ENCODE assay signal across 14 cellular contexts in genomic region chr16:56211471-56211944, GRCh38. TPM values are rescaled to one million over a fixed set of nuclear protein-coding genes. Genes with fewer than 3 reads are reported as not detected.
DNase-seq lines count a peak whose midpoint lies in the region; ATAC-seq, FAIRE-seq and TF ChIP-seq lines count a peak whose summit lies in the region.
"Had no signal": no experiment of that assay in that cellular context is flagged by ENCODE, and none has a peak within 500 bp of the region (broad histone marks: within the 10 kb centered on the region; RNA-seq: fewer than 3 reads in every experiment).

No MANE protein-coding gene starts in this region.

- H2AFZ ChIP-seq in HepG2 (ENCODE audit: low read length) = no peak overlapping the region

- peaks cover 6% of the 10 kb centered on the region for H3K27me3 Mint-ChIP-seq in nephron (ENCODE audit: low read depth)

- TF ChIP-seq CTCF in liver (IDR thresholded peaks at IDR 0.05; ENCODE audit: low read depth, low read length, missing input control) (no peak), HepG2 (CRISPR knock-in tag; IDR thresholded peaks at IDR 0.05) (no peak), gastroesophageal sphincter (IDR thresholded peaks at IDR 0.05) (no peak), nephron (IDR thresholded peaks at IDR 0.05; ENCODE audit: unreplicated experiment in 3 of 3) (no peak)

- H3K4me1 Mint-ChIP-seq in nephron = peaks cover 12% of the 10 kb centered on the region

- FAIRE-seq in HepG2 (lab: Jason Lieb, UNC) = no peak
- FAIRE-seq in GM12892 (lab: Jason Lieb, UNC) = no peak
- FAIRE-seq: RCC 7860 had no signal

- intact Hi-C loops in HepG2 (cut with micrococcal nuclease; ENCODE audit: unreplicated experiment) (no loop called here), aorta (cut with DNase I) (no loop called here)

- no peaks in the 10 kb centered on the region for H3K9me3 ChIP-seq in liver (ENCODE audit: control insufficient read depth in 4 of 4, low read length in 3 of 4)
- no peaks in the 10 kb centered on the region for H3K9me3 ChIP-seq in HepG2 (ENCODE audit: low read length)
- no peaks in the 10 kb centered on the region for H3K9me3 ChIP-seq in gastroesophageal sphincter
- peaks cover 2% of the 10 kb centered on the region for H3K9me3 ChIP-seq in aorta (ENCODE audit: control insufficient read depth, low read length)
- H3K9me3 ChIP-seq: tibial nerve had no signal

- H3K4me1 ChIP-seq in liver (ENCODE audit: control insufficient read depth in 4 of 4, insufficient read depth in 4 of 4, low read length in 3 of 4) (peaks cover 0 to 12% (median 8%) of the 10 kb centered on the region in 4 donors), HepG2 (ENCODE audit: insufficient read depth, low read length) (no peaks in the 10 kb centered on the region), gastroesophageal sphincter (peaks cover 0 to 22% (median 2%) of the 10 kb centered on the region in 3 donors), aorta (ENCODE audit: control insufficient read depth in 1 of 2, insufficient read depth in 2 of 2, low read length in 2 of 2) (no peaks in the 10 kb centered on the region)

- CTCF ChIA-PET in HepG2 (lab: Yijun Ruan, JAX; ENCODE audit: low intra/inter-chr PET ratio, low total read pairs) = no interaction called here

- WGBS in liver = 67% methylated on average over 7 of the region's 7 CpGs
- 58% methylated on average over 7 of the region's 7 CpGs for WGBS in HepG2 (ENCODE audit: low lambda C conversion rate)
- WGBS in gastroesophageal sphincter (ENCODE audit: low coverage in 1 of 2), 2 donors = no CpG with 5 or more reads among the region's 7 CpGs
- WGBS in aorta, 2 donors = 35 to 36% methylated on average over 7 of the region's 7 CpGs

- H3K27me3 ChIP-seq in liver (ENCODE audit: control insufficient read depth in 4 of 4, insufficient read depth in 4 of 4, low read length in 3 of 4) (no peaks in the 10 kb centered on the region), HepG2 (ENCODE audit: control insufficient read depth in 1 of 2, insufficient read depth in 2 of 2, low read length in 2 of 2) (peaks cover 0 to 15% of the 10 kb centered on the region in 2 experiments; a peak in 1 of 5 replicates), gastroesophageal sphincter (no peaks in the 10 kb centered on the region), aorta (ENCODE audit: control insufficient read depth in 1 of 2, insufficient read depth in 2 of 2, low read length in 1 of 2) (peaks cover 0 to 1% of the 10 kb centered on the region in 2 donors)
- H3K27me3 ChIP-seq: tibial nerve had no signal

- H3K36me3 Mint-ChIP-seq in nephron (ENCODE audit: low read depth) = no peaks in the 10 kb centered on the region

- no peaks in the 10 kb centered on the region for H4K20me1 ChIP-seq in HepG2 (ENCODE audit: insufficient read depth, low read length)

- H3K9me3 Mint-ChIP-seq in nephron = peaks cover 5% of the 10 kb centered on the region
- H3K9me3 Mint-ChIP-seq: activated CD4-positive, alpha-beta T cell treated with anti-CD3 and anti-CD28 coated beads, Interleukin-2, amount 10 ng/mL, durations not matched to agents 7 days and 5 days had no signal

- DNase-seq in HepG2 (ENCODE audit: low spot score) = no peak
- DNase-seq in aorta = peak in 1 of 2 donors; percentile 51
- DNase-seq in GM12892 (ENCODE audit: insufficient read length) = no peak
- DNase-seq in activated naive CD4-positive, alpha-beta T cell treated with Interleukin-2 at 50 U/mL for 16 hours = no peak
- DNase-seq: ACHN; activated CD4-positive, alpha-beta T cell treated with anti-CD3 and anti-CD28 coated beads, Interleukin-2, amount 10 ng/mL, durations not matched to agents 7 days and 5 days; effector CD4-positive, alpha-beta T cell; NCI-H1417 had no signal

- H3K4me3 ChIP-seq in liver (ENCODE audit: low read depth in 1 of 3, low read length in 3 of 3) (no peak overlapping the region), HepG2 (replicated peaks in 1 of 3; ENCODE audit: insufficient read depth in 1 of 3, low read depth in 2 of 3, low read length in 3 of 3) (no peak overlapping the region), gastroesophageal sphincter (no peak overlapping the region), aorta (ENCODE audit: low read length in 2 of 2) (no peak overlapping the region)
- H3K4me3 ChIP-seq: tibial nerve had no signal

- H3K36me3 ChIP-seq in liver (ENCODE audit: control insufficient read depth in 4 of 4, insufficient read depth in 3 of 4, low read depth in 1 of 4, low read length in 3 of 4) = no peaks in the 10 kb centered on the region
- H3K36me3 ChIP-seq in HepG2 (replicated peaks in 1 of 2; ENCODE audit: control insufficient read depth in 1 of 2, insufficient read depth in 2 of 2, low read length in 2 of 2) = no peaks in the 10 kb centered on the region
- H3K36me3 ChIP-seq in gastroesophageal sphincter = no peaks in the 10 kb centered on the region
- H3K36me3 ChIP-seq in aorta (ENCODE audit: control insufficient read depth in 1 of 2, insufficient read depth in 2 of 2, low read length in 1 of 2) = no peaks in the 10 kb centered on the region
- H3K36me3 ChIP-seq: tibial nerve had no signal

- no TSS peak for BruUV-seq in HepG2 (replicated peaks; lab: Mats Ljungman, UMichigan)

- TF ChIP-seq RAD21 in liver (IDR thresholded peaks at IDR 0.05) (no peak), HepG2 (CRISPR knock-in tag; IDR thresholded peaks at IDR 0.05) (no peak)

- in situ Hi-C loops in HepG2 (cut with HindIII; ENCODE audit: extremely low pct_ligation_motif_present, low pct_unique_long_range_greater_than_20kb) = no loop called here

- H3K9ac ChIP-seq in liver (ENCODE audit: low read depth in 1 of 2, low read length in 2 of 2) (no peak overlapping the region), HepG2 (ENCODE audit: insufficient read depth, low read depth, low read length) (no peak overlapping the region)

- no peak for TF ChIP-seq POLR2A in HepG2 (IDR thresholded peaks at IDR 0.05; ENCODE audit: insufficient read depth in 1 of 2, low read depth in 2 of 2, low read length in 2 of 2)
- TF ChIP-seq POLR2A in gastroesophageal sphincter (IDR thresholded peaks at IDR 0.05) = no peak
- TF ChIP-seq POLR2A in GM12892 (IDR thresholded peaks at IDR 0.05; ENCODE audit: low read depth, low read length) = no peak

- no peak overlapping the region for H3K4me2 ChIP-seq in HepG2 (ENCODE audit: low read depth, low read length)

- peak overlapping the region; percentile 71 to 93 (median 81) for H3K27ac Mint-ChIP-seq in nephron
- H3K27ac Mint-ChIP-seq: activated CD4-positive, alpha-beta T cell treated with anti-CD3 and anti-CD28 coated beads, Interleukin-2, amount 10 ng/mL, durations not matched to agents 7 days and 5 days had no signal

- TF ChIP-seq EP300 in HepG2 (IDR thresholded peaks at IDR 0.05; ENCODE audit: low read depth in 2 of 2, low read length in 2 of 2) (no peak), HepG2 (CRISPR knock-in tag; IDR thresholded peaks at IDR 0.05; ENCODE audit: borderline replicate concordance) (no peak), gastroesophageal sphincter (IDR thresholded peaks at IDR 0.05) (no peak)

- peak overlapping the region in 2 of 3 experiments; percentile 15 to 29 for H3K4me3 Mint-ChIP-seq in nephron
- H3K4me3 Mint-ChIP-seq: activated CD4-positive, alpha-beta T cell treated with anti-CD3 and anti-CD28 coated beads, Interleukin-2, amount 10 ng/mL, durations not matched to agents 7 days and 5 days had no signal

- POLR2A ChIA-PET in HepG2 (lab: Yijun Ruan, JAX) = no interaction called here

- no peak for ATAC-seq in HepG2
- ATAC-seq in gastroesophageal sphincter = peak; percentile 41
- peak; percentile 68 for ATAC-seq in aorta (ENCODE audit: low FRiP score)
- no peak for ATAC-seq in HG03565 (IDR thresholded peaks at IDR 0.05; ENCODE audit: unreplicated experiment)

- no peaks in the 10 kb centered on the region for H3K79me2 ChIP-seq in HepG2 (ENCODE audit: insufficient read depth, low read length)

- H3K27ac ChIP-seq in liver (ENCODE audit: low read depth in 1 of 2, low read length in 2 of 2) (peak overlapping the region in 1 of 2 donors; percentile 17), HepG2 (ENCODE audit: extremely low read length, insufficient read depth, low read length) (no peak overlapping the region), gastroesophageal sphincter (peak overlapping the region in 1 of 4 donors; percentile 61), aorta (ENCODE audit: low read depth in 1 of 2, low read length in 2 of 2) (no peak overlapping the region)

TF ChIP-seq in liver, 16 proteins besides CTCF, POLR2A, EP300 and RAD21 (continues in another document):
- TF ChIP-seq SP1 (IDR thresholded peaks at IDR 0.05) (no peak), HNF4G (IDR thresholded peaks at IDR 0.05) (no peak)

TF ChIP-seq in HepG2, 621 proteins besides CTCF, POLR2A, EP300 and RAD21 (continues in another document):
- no peak for TF ChIP-seq MAFK (conservative IDR thresholded peaks at IDR 0.05 in 1 of 2, IDR thresholded peaks at IDR 0.05 in 1 of 2; ENCODE audit: low read length in 2 of 2)

RNA-seq across cellular contexts. Expression of gene GNAO1, which starts 20.2 kb away (rescaled TPM):
- 10 to 100 TPM in 1 of 2 donors, under 1 TPM in 1; 0.61 to 15.1 TPM for total RNA-seq in liver
- 10 to 100 TPM in 1 of 2 donors, 1 to 10 TPM in 1; 3.2 to 10.8 TPM for polyA plus RNA-seq in liver
- total RNA-seq in HepG2 (2016; rRNA removed; fragmentation: Illumina TruSeq; extraction: Trizol) = not detected in 2 replicates
- not detected in 2 replicates for total RNA-seq in HepG2 (2016; cell fraction: cytosol; rRNA removed; fragmentation: Illumina TruSeq; extraction: Trizol; ENCODE audit: low read depth)
- not detected in 2 replicates for total RNA-seq in HepG2 (2016; cell fraction: insoluble cytoplasmic fraction; rRNA removed; fragmentation: Illumina TruSeq; extraction: Trizol)
- total RNA-seq in HepG2 (2016; cell fraction: membrane; rRNA removed; fragmentation: Illumina TruSeq; extraction: Trizol) = not detected in 2 replicates
- not detected in 2 replicates for total RNA-seq in HepG2 (2016; cell fraction: nucleus; rRNA removed; fragmentation: Illumina TruSeq; extraction: Trizol)
- polyA plus RNA-seq in HepG2 (2011; rRNA removed) = not detected in 2 replicates
- polyA plus RNA-seq in HepG2 (2011; cell fraction: cytosol; rRNA removed) = 0.01 TPM in 1 of 2 replicates, not detected in the other
- polyA plus RNA-seq in HepG2 (2011; cell fraction: nucleus; rRNA removed) = 0.03 TPM in 1 of 2 replicates, not detected in the other
- polyA plus RNA-seq in HepG2 (2012) = 0.03 and 0.07 TPM in 2 replicates
- polyA plus RNA-seq in HepG2 (2016; cell fraction: cytosol; fragmentation: Illumina TruSeq; extraction: Trizol; ENCODE audit: low read depth) = not detected in 2 replicates
- not detected in 2 replicates for polyA plus RNA-seq in HepG2 (2016; cell fraction: insoluble cytoplasmic fraction; fragmentation: Illumina TruSeq; extraction: Trizol; ENCODE audit: low read depth)
- 0.13 TPM in 1 of 2 replicates, not detected in the other for polyA plus RNA-seq in HepG2 (2016; cell fraction: membrane; fragmentation: Illumina TruSeq; extraction: Trizol; ENCODE audit: low read depth)
- not detected in 2 replicates for polyA plus RNA-seq in HepG2 (2016; cell fraction: nucleus; fragmentation: Illumina TruSeq; extraction: Trizol; ENCODE audit: insufficient read depth, low read depth)
- 0.28 TPM in 1 of 2 replicates, not detected in the other for polyA minus RNA-seq in HepG2 (2011; rRNA and poly(A)+ RNA removed; ENCODE audit: low replicate concordance)
- not detected in 2 replicates for polyA minus RNA-seq in HepG2 (2011; cell fraction: cytosol; rRNA and poly(A)+ RNA removed)
- not detected in 2 replicates for polyA minus RNA-seq in HepG2 (2011; cell fraction: nucleus; rRNA and poly(A)+ RNA removed)
- 10 to 100 TPM in 2 of 4 donors, 1 to 10 TPM in 2; 3.4 to 21.0 (median 11.0) TPM for total RNA-seq in gastroesophageal sphincter
- 10 to 100 TPM in 1 of 2 donors, 1 to 10 TPM in 1; 6.9 to 16.2 TPM for total RNA-seq in aorta
- polyA plus RNA-seq in aorta = 1 to 10 TPM in 1 of 2 donors, under 1 TPM in 1; 0.63 to 1.4 TPM
- polyA plus RNA-seq in GM12892 (2012; ENCODE audit: missing spikeins) = not detected

Comparison
In these comparisons a context has a peak if more than half of its experiments do, and no peak if none do; other contexts are left out.
1. ATAC-seq: peak in gastroesophageal sphincter (single experiment) and aorta (single experiment); none in HepG2 (single experiment) and HG03565 (single experiment).